In genomic region chr6:4301871-4302270, GRCh38 we compare ENCODE assay signal across 14 cellular contexts.
A peak's percentile ranks its signal among the peaks of the same experiment; 100 is the strongest.
DNase-seq lines count a peak whose midpoint lies in the region; ATAC-seq and TF ChIP-seq lines count a peak whose summit lies in the region.
"Had no signal": no experiment of that assay in that cellular context is flagged by ENCODE, and none has a peak within 500 bp of the region (broad histone marks: within the 10 kb centered on the region; RNA-seq: fewer than 3 reads in every experiment).

No MANE protein-coding gene starts in this region.

- H3K27me3 ChIP-seq in heart right ventricle (no peaks in the 10 kb centered on the region), OCI-LY3 (ENCODE audit: low read depth, low read length) (no peaks in the 10 kb centered on the region), gastrocnemius medialis (no peaks in the 10 kb centered on the region)
- H3K27me3 ChIP-seq: BE2C had no signal

- DNase-seq in heart right ventricle = no peak
- DNase-seq in left cardiac atrium = no peak
- no peak for DNase-seq in gastrocnemius medialis
- DNase-seq in NCI-H2196 treated with DMSO at 0.1 percent for 48 hours (lab: John Stamatoyannopoulos, UW; ENCODE audit: unreplicated experiment) = no peak
- no peak for DNase-seq in foreskin fibroblast
- DNase-seq: BE2C; Caco-2; CD8-positive, alpha-beta memory T cell; DND-41; GDM1; GOT3; H9 had no signal

- no peak overlapping the region for H2AFZ ChIP-seq in OCI-LY3 (ENCODE audit: low read depth, low read length)

- H3K79me2 ChIP-seq in OCI-LY3 (ENCODE audit: low read length) = no peaks in the 10 kb centered on the region

- intact Hi-C loops in heart right ventricle (cut with DNase I) (no loop called here), left cardiac atrium (cut with DNase I) (no loop called here), gastrocnemius medialis (cut with DNase I; ENCODE audit: low total_unique reads) (no loop called here)

- H3K9ac ChIP-seq in OCI-LY3 (ENCODE audit: low read length) = no peak overlapping the region

- H3K4me2 ChIP-seq in OCI-LY3 (ENCODE audit: low read length) = peak overlapping the region; percentile 46
- H3K4me2 ChIP-seq: A549 had no signal

- TF ChIP-seq POLR2A in gastrocnemius medialis (IDR thresholded peaks at IDR 0.05) = no peak

- in situ Hi-C loops in gastrocnemius medialis (cut with MboI; ENCODE audit: low sequenced_read_pairs in 4 of 4) = loop anchor here in 3 of 4 donors (25.0 kb wide), 1 partner anchor 635 kb away; no protein-coding TSS in a partner anchor

- TF ChIP-seq CTCF in heart right ventricle (IDR thresholded peaks at IDR 0.05) = no peak
- TF ChIP-seq CTCF in OCI-LY3 (IDR thresholded peaks at IDR 0.05; ENCODE audit: low read depth, low read length) = no peak
- no peak for TF ChIP-seq CTCF in gastrocnemius medialis (IDR thresholded peaks at IDR 0.05 in 4 of 5, conservative IDR thresholded peaks at IDR 0.05 in 1 of 5)
- no peak for TF ChIP-seq CTCF in foreskin fibroblast (IDR thresholded peaks at IDR 0.05; ENCODE audit: low read depth, low read length)

- no peaks in the 10 kb centered on the region for H4K20me1 ChIP-seq in OCI-LY3 (ENCODE audit: insufficient read depth, low read length)

- no peak overlapping the region for H3K27ac ChIP-seq in heart right ventricle
- H3K27ac ChIP-seq in OCI-LY3 (ENCODE audit: low read length) = 0 out of 2 replicates have a peak overlapping the region, but pooled peaks have one; percentile 15
- peak overlapping the region in 2 of 4 donors; percentile 35 to 54 for H3K27ac ChIP-seq in gastrocnemius medialis
- H3K27ac ChIP-seq: A549 had no signal

- WGBS in heart right ventricle, 2 donors = 53 to 64% methylated on average over 2 of the region's 2 CpGs

- H3K9me3 ChIP-seq in heart right ventricle (peaks cover 0 to 15% (median 0%) of the 10 kb centered on the region in 11 donors), OCI-LY3 (ENCODE audit: insufficient read depth, low read length) (no peaks in the 10 kb centered on the region), gastrocnemius medialis (no peaks in the 10 kb centered on the region)
- H3K9me3 ChIP-seq: BE2C, Caco-2 had no signal

- H3K36me3 ChIP-seq in heart right ventricle = no peaks in the 10 kb centered on the region
- H3K36me3 ChIP-seq in OCI-LY3 (replicated peaks; ENCODE audit: low read depth, low read length) = no peaks in the 10 kb centered on the region
- H3K36me3 ChIP-seq in gastrocnemius medialis = no peaks in the 10 kb centered on the region
- H3K36me3 ChIP-seq: BE2C had no signal

- peak in 5 of 8 donors; percentile 35 to 86 (median 76) for ATAC-seq in heart right ventricle
- no peak for ATAC-seq in left cardiac atrium
- ATAC-seq in gastrocnemius medialis = peak; percentile 75 to 83
- ATAC-seq: A549 had no signal

- H3K4me3 ChIP-seq in heart right ventricle = no peak overlapping the region
- H3K4me3 ChIP-seq in OCI-LY3 (ENCODE audit: low read length) = no peak overlapping the region
- H3K4me3 ChIP-seq in gastrocnemius medialis = peak overlapping the region in 1 of 4 donors; percentile 22
- H3K4me3 ChIP-seq in foreskin fibroblast (ENCODE audit: low read depth in 1 of 2, low read length in 2 of 2) = no peak overlapping the region
- H3K4me3 ChIP-seq: A549 had no signal

- H3K4me1 ChIP-seq in heart right ventricle (peaks cover 0 to 14% (median 3%) of the 10 kb centered on the region in 9 donors), OCI-LY3 (ENCODE audit: low read length) (peaks cover 49% of the 10 kb centered on the region), gastrocnemius medialis (peaks cover 4 to 26% of the 10 kb centered on the region in 2 donors)
- H3K4me1 ChIP-seq: A549, BE2C, Caco-2 had no signal

Comparison
In these comparisons a context has a peak if more than half of its experiments do, and no peak if none do; other contexts are left out.
1. ATAC-seq: peak in heart right ventricle (5 of 8) and gastrocnemius medialis (2 of 2); none in left cardiac atrium (0 of 2).